Comparison of ENCODE assay signal across 8 cellular contexts in the genomic region with DNA sequence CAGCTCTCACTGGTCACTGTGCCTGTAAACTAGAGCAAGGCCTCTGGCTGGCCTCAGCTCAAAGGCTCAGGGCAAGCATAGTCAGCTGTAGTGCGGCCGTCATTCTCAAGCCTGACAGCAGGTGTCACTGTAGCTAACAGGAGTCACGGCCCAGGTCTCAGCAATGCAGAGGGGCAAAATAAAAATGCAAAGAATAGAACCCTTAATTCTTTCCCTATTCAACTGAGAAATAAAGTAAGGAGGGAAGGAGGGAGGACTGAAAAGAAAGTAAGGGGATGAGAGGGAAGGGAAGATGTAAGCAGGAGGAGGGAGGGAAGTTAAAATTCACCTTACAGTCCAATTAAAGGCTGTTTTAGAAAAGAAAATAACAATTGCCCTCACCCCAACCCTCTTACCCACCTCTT.
A peak's percentile ranks its signal among the peaks of the same experiment; 100 is the strongest.
DNase-seq lines count a peak whose midpoint lies in the region; ATAC-seq, FAIRE-seq and TF ChIP-seq lines count a peak whose summit lies in the region.

No MANE protein-coding gene starts in this region.

- H3K4me1 ChIP-seq in SJCRH30 (no peaks in the 10 kb centered on the region), parathyroid adenoma (peaks cover 6% of the 10 kb centered on the region), transverse colon (peaks cover 7 to 27% (median 13%) of the 10 kb centered on the region in 4 donors)

- no peak overlapping the region for H3K9ac ChIP-seq in parathyroid adenoma

- no peak for ATAC-seq in HG02610 (IDR thresholded peaks at IDR 0.05; ENCODE audit: unreplicated experiment)

- 0 to 6% methylated on average over 1 to 3 of the region's 3 CpGs for WGBS in transverse colon (ENCODE audit: low coverage in 1 of 2), 2 donors

- TF ChIP-seq POLR2A in transverse colon (IDR thresholded peaks at IDR 0.05) = no peak

- in situ Hi-C loops in KBM-7 (cut with MboI; ENCODE audit: low pct_unique_long_range_greater_than_20kb, low sequenced_read_pairs) = no loop called here
- in situ Hi-C loops in transverse colon (cut with MboI; ENCODE audit: low pct_ligation_motif_present in 1 of 4, low pct_unique_long_range_greater_than_20kb in 1 of 4, low sequenced_read_pairs in 3 of 4) = loop anchor here (5.0 to 25.0 kb wide), 4 partner anchors 111 to 311 kb away; partner anchors contain the start of genes C1orf216 (in 1 of the 4), CLSPN (in 1 of the 4), KIAA0319L (in 1 of the 4) and NCDN (in 1 of the 4)

- peak; percentile 87 for FAIRE-seq in G401.6 (lab: Jason Lieb, UNC)

- TF ChIP-seq EP300 in transverse colon (IDR thresholded peaks at IDR 0.05; ENCODE audit: low read depth) = no peak

- H3K36me3 ChIP-seq in SJCRH30 (peaks cover 27% of the 10 kb centered on the region), parathyroid adenoma (ENCODE audit: control insufficient read depth, insufficient read depth, low read length) (no peaks in the 10 kb centered on the region), transverse colon (peaks cover 0 to 29% (median 13%) of the 10 kb centered on the region in 4 donors)

- H3K4me2 ChIP-seq in parathyroid adenoma (ENCODE audit: low read length) = no peak overlapping the region

- intact Hi-C loops in transverse colon (cut with DNase I; ENCODE audit: low total_unique reads) = loop anchor here (5.0 to 10.0 kb wide), 2 partner anchors 111 to 264 kb away; partner anchors contain the start of gene C1orf216

- H2AFZ ChIP-seq in parathyroid adenoma = no peak overlapping the region

- TF ChIP-seq CTCF in parathyroid adenoma (IDR thresholded peaks at IDR 0.05) (peak; percentile 68), transverse colon (IDR thresholded peaks at IDR 0.05) (peak; percentile 70 to 82 (median 78))

- H3K4me3 ChIP-seq in SJCRH30 (no peak overlapping the region), parathyroid adenoma (ENCODE audit: low read depth, low read length) (no peak overlapping the region), transverse colon (no peak overlapping the region)

- peak; percentile 82 for DNase-seq in KBM-7
- peak; percentile 78 to 86 for DNase-seq in SJCRH30
- DNase-seq in activated gamma-delta T cell treated with anti-CD3 and anti-CD28 coated beads, Interleukin-2, amount 50 U/mL, for 16 hours (ENCODE audit: low read depth) = peak; percentile 66
- DNase-seq in germinal center (ENCODE audit: low spot score) = peak; percentile 62
- peak; percentile 79 for DNase-seq in transverse colon

- H3K9me3 ChIP-seq in SJCRH30 (replicated peaks) (no peaks in the 10 kb centered on the region), parathyroid adenoma (ENCODE audit: control insufficient read depth, low read length) (no peaks in the 10 kb centered on the region), transverse colon (no peaks in the 10 kb centered on the region)

- H3K27ac ChIP-seq in SJCRH30 = no peak overlapping the region
- H3K27ac ChIP-seq in parathyroid adenoma = no peak overlapping the region
- H3K27ac ChIP-seq in transverse colon = peak overlapping the region in 3 of 4 donors; percentile 48 to 69 (median 51)

- H3K27me3 ChIP-seq in SJCRH30 (no peaks in the 10 kb centered on the region), parathyroid adenoma (ENCODE audit: control insufficient read depth, insufficient read depth, low read length) (no peaks in the 10 kb centered on the region), transverse colon (no peaks in the 10 kb centered on the region)

- H3K79me2 ChIP-seq in parathyroid adenoma = no peaks in the 10 kb centered on the region

Comparison
In these comparisons a context has a peak if more than half of its experiments do, and no peak if none do; other contexts are left out.
1. H3K27ac ChIP-seq: peak in transverse colon (3 of 4); none in SJCRH30 (single experiment) and parathyroid adenoma (single experiment).
2. Peak in every context shown above with its lines, with median percentiles within 50 percentile points of each other: DNase-seq.